Comparison of ENCODE assay signal across 22 cellular contexts in the genomic region with DNA sequence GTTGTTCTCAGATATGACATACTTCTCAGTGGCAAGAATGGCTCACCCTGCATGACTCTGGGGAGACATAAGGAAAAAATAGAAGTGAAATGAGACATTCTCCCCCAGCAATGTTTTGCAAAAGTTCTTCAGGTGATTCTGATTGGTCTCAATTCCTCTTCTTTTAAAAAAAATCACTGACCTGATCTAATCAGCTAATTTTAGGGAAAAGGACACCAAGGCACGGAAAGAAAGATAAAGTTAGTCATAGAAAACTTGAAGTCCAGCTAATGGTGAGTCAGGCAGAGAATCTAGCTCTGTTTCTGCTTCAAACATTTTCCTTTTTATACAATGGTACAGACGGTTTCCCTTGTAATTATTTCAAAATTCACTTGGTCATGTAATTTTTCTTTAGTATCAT.
DNase-seq lines count a peak whose midpoint lies in the region; ATAC-seq and TF ChIP-seq lines count a peak whose summit lies in the region.
"Had no signal": no experiment of that assay in that cellular context is flagged by ENCODE, and none has a peak within 500 bp of the region (broad histone marks: within the 10 kb centered on the region; RNA-seq: fewer than 3 reads in every experiment).

No MANE protein-coding gene starts in this region.

- CTCF ChIA-PET in activated CD4-positive, alpha-beta memory T cell treated with anti-CD3 and anti-CD28 coated beads, Interleukin-2, amount 10 ng/mL, durations not matched to agents 7 days and 5 days (lab: Charles Lee): no interaction called here

- DNase-seq in ELR (ENCODE audit: low read depth) (peak; percentile 46), NCI-H226 (peak; percentile 32), choroid plexus epithelial cell (ENCODE audit: low read depth) (peak; percentile 34), neural progenitor cell (ENCODE audit: low spot score) (no peak), heart left ventricle (no peak), SIG-M5 treated with dmso at 0.1 percent for 504 hours (lab: John Stamatoyannopoulos, UW; ENCODE audit: unreplicated experiment) (no peak)
- no peak for DNase-seq in activated CD8-positive, alpha-beta memory T cell treated with anti-CD3 and anti-CD28 coated beads, Interleukin-2, amount 50 U/mL, for 4 hours
- no peak for DNase-seq in activated CD4-positive, alpha-beta memory T cell treated with anti-CD3 and anti-CD28 coated beads, Interleukin-2, amount 10 ng/mL, durations not matched to agents 7 days and 5 days
- DNase-seq: activated CD4-positive, alpha-beta memory T cell treated with anti-CD3 and anti-CD28 coated beads for 36 hours; activated T-cell treated with anti-CD3 and anti-CD28 coated beads, Interleukin-2, amount 50 U/mL, for 48 hours; erythroblast; heart right ventricle; naive thymus-derived CD4-positive, alpha-beta T cell; Right ventricle myocardium superior; stimulated activated CD4-positive, alpha-beta T cell treated with anti-CD3 and anti-CD28 coated beads, Interleukin-4, amount 100 ng/mL, for 24 hours; uterus; WERI-Rb-1 had no signal

- H3K4me1 ChIP-seq in neural progenitor cell (peaks cover 10% of the 10 kb centered on the region), heart left ventricle (no peaks in the 10 kb centered on the region)
- H3K4me1 ChIP-seq: breast epithelium, heart right ventricle, uterus had no signal

- H3K4me3 Mint-ChIP-seq in neural progenitor cell: no peak overlapping the region
- H3K4me3 Mint-ChIP-seq in activated CD4-positive, alpha-beta memory T cell treated with anti-CD3 and anti-CD28 coated beads, Interleukin-2, amount 10 ng/mL, durations not matched to agents 7 days and 5 days: no peak overlapping the region
- H3K4me3 Mint-ChIP-seq: activated CD4-positive, alpha-beta memory T cell treated with anti-CD3 and anti-CD28 coated beads for 36 hours; activated naive CD8-positive, alpha-beta T cell; naive thymus-derived CD4-positive, alpha-beta T cell had no signal

- no peaks in the 10 kb centered on the region for H3K27me3 Mint-ChIP-seq in neural progenitor cell (ENCODE audit: insufficient read depth, low read depth)
- H3K27me3 Mint-ChIP-seq in activated CD4-positive, alpha-beta memory T cell treated with anti-CD3 and anti-CD28 coated beads, Interleukin-2, amount 10 ng/mL, durations not matched to agents 7 days and 5 days: no peaks in the 10 kb centered on the region
- H3K27me3 Mint-ChIP-seq: activated CD4-positive, alpha-beta memory T cell treated with anti-CD3 and anti-CD28 coated beads for 36 hours; activated naive CD8-positive, alpha-beta T cell; naive thymus-derived CD4-positive, alpha-beta T cell; progenitor cell of endocrine pancreas had no signal

- no peak for ATAC-seq in heart left ventricle
- ATAC-seq: heart right ventricle; naive thymus-derived CD4-positive, alpha-beta T cell had no signal

- 58 to 63% (median 62%) methylated on average over 2 of the region's 2 CpGs for WGBS in heart left ventricle, 4 donors

- H3K27me3 ChIP-seq in neural progenitor cell (no peaks in the 10 kb centered on the region), heart left ventricle (no peaks in the 10 kb centered on the region)
- H3K27me3 ChIP-seq: breast epithelium, heart right ventricle, uterus had no signal

- POLR2A ChIA-PET in activated CD4-positive, alpha-beta memory T cell treated with anti-CD3 and anti-CD28 coated beads, Interleukin-2, amount 10 ng/mL, durations not matched to agents 7 days and 5 days (lab: Charles Lee): no interaction called here

- peaks cover 2% of the 10 kb centered on the region for H3K9me3 Mint-ChIP-seq in neural progenitor cell
- H3K9me3 Mint-ChIP-seq in activated CD4-positive, alpha-beta memory T cell treated with anti-CD3 and anti-CD28 coated beads, Interleukin-2, amount 10 ng/mL, durations not matched to agents 7 days and 5 days: no peaks in the 10 kb centered on the region
- H3K9me3 Mint-ChIP-seq: activated CD4-positive, alpha-beta memory T cell treated with anti-CD3 and anti-CD28 coated beads for 36 hours had no signal

- H3K9me3 ChIP-seq in neural progenitor cell (ENCODE audit: low read depth) (no peaks in the 10 kb centered on the region), heart left ventricle (no peaks in the 10 kb centered on the region)
- H3K9me3 ChIP-seq: breast epithelium, heart right ventricle, uterus had no signal

- intact Hi-C loops in heart left ventricle (cut with DNase I): no loop called here

- H3K27ac ChIP-seq in neural progenitor cell (no peak overlapping the region), heart left ventricle (no peak overlapping the region)
- H3K27ac ChIP-seq: breast epithelium, heart right ventricle, skin epidermis, uterus, WERI-Rb-1 had no signal

- H3K79me2 ChIP-seq in neural progenitor cell (ENCODE audit: low read depth): no peaks in the 10 kb centered on the region

- no peak overlapping the region for H3K9ac ChIP-seq in neural progenitor cell

- H3K27ac Mint-ChIP-seq in neural progenitor cell: peak overlapping the region; percentile 92
- no peak overlapping the region for H3K27ac Mint-ChIP-seq in activated CD4-positive, alpha-beta memory T cell treated with anti-CD3 and anti-CD28 coated beads, Interleukin-2, amount 10 ng/mL, durations not matched to agents 7 days and 5 days
- H3K27ac Mint-ChIP-seq: activated CD4-positive, alpha-beta memory T cell treated with anti-CD3 and anti-CD28 coated beads for 36 hours; activated naive CD8-positive, alpha-beta T cell; naive thymus-derived CD4-positive, alpha-beta T cell; progenitor cell of endocrine pancreas had no signal

- no peaks in the 10 kb centered on the region for H4K20me1 ChIP-seq in neural progenitor cell (ENCODE audit: low read depth)

- no peaks in the 10 kb centered on the region for H3F3A ChIP-seq in neural progenitor cell (ENCODE audit: low read depth)

- peaks cover 2% of the 10 kb centered on the region for H3K36me3 Mint-ChIP-seq in neural progenitor cell
- no peaks in the 10 kb centered on the region for H3K36me3 Mint-ChIP-seq in activated CD4-positive, alpha-beta memory T cell treated with anti-CD3 and anti-CD28 coated beads, Interleukin-2, amount 10 ng/mL, durations not matched to agents 7 days and 5 days (ENCODE audit: low read depth)
- H3K36me3 Mint-ChIP-seq: activated CD4-positive, alpha-beta memory T cell treated with anti-CD3 and anti-CD28 coated beads for 36 hours; activated naive CD8-positive, alpha-beta T cell; naive thymus-derived CD4-positive, alpha-beta T cell had no signal

- H3K4me1 Mint-ChIP-seq in neural progenitor cell: peaks cover 23% of the 10 kb centered on the region
- no peaks in the 10 kb centered on the region for H3K4me1 Mint-ChIP-seq in activated CD4-positive, alpha-beta memory T cell treated with anti-CD3 and anti-CD28 coated beads, Interleukin-2, amount 10 ng/mL, durations not matched to agents 7 days and 5 days
- H3K4me1 Mint-ChIP-seq: naive thymus-derived CD4-positive, alpha-beta T cell had no signal

- TF ChIP-seq CTCF in choroid plexus epithelial cell (conservative IDR thresholded peaks at IDR 0.05; ENCODE audit: low read depth, low read length): no peak
- no peak for TF ChIP-seq CTCF in neural progenitor cell (IDR thresholded peaks at IDR 0.05)
- no peak for TF ChIP-seq CTCF in heart left ventricle (IDR thresholded peaks at IDR 0.05)

- H3K4me3 ChIP-seq in choroid plexus epithelial cell (ENCODE audit: low read depth, low read length) (no peak overlapping the region), neural progenitor cell (no peak overlapping the region), heart left ventricle (no peak overlapping the region)
- H3K4me3 ChIP-seq: breast epithelium, heart right ventricle, lung, skin epidermis, uterus had no signal

- no peak overlapping the region for H2AFZ ChIP-seq in neural progenitor cell (replicated peaks)

- TF ChIP-seq POLR2A in heart left ventricle (IDR thresholded peaks at IDR 0.05): no peak

- H3K4me2 ChIP-seq in neural progenitor cell: peak overlapping the region; percentile 16

- H3K36me3 ChIP-seq in neural progenitor cell: no peaks in the 10 kb centered on the region
- H3K36me3 ChIP-seq in heart left ventricle: no peaks in the 10 kb centered on the region
- H3K36me3 ChIP-seq: breast epithelium, heart right ventricle, uterus, WERI-Rb-1 had no signal

Comparison
In these comparisons a context has a peak if more than half of its experiments do, and no peak if none do; other contexts are left out.
1. DNase-seq: peak in ELR (single experiment), NCI-H226 (single experiment) and choroid plexus epithelial cell (single experiment); none in neural progenitor cell (single experiment), activated CD8-positive, alpha-beta memory T cell treated with anti-CD3 and anti-CD28 coated beads, Interleukin-2, amount 50 U/mL, for 4 hours (single experiment), activated CD4-positive, alpha-beta memory T cell treated with anti-CD3 and anti-CD28 coated beads, Interleukin-2, amount 10 ng/mL, durations not matched to agents 7 days and 5 days (single experiment), heart left ventricle (0 of 5) and SIG-M5 treated with dmso at 0.1 percent for 504 hours (single experiment).